ENCODE assay signal across 1 cellular context in genomic region chr19:41905273-41906002, GRCh38.
A peak's percentile ranks its signal among the peaks of the same experiment; 100 is the strongest.
TF ChIP-seq lines count a peak whose summit lies in the region.

No MANE protein-coding gene starts in this region.

TF ChIP-seq in HEK293, 187 proteins besides CTCF, POLR2A, EP300 and RAD21:
- no peak for TF ChIP-seq ZNF112 (tag by site-specific recombination; IDR thresholded peaks at IDR 0.05)
- 0 out of 2 replicates have a peak, but pooled peaks have one; percentile 21 for TF ChIP-seq ZNF600 (tag by site-specific recombination; IDR thresholded peaks at IDR 0.05)
- TF ChIP-seq ZNF792 (tag by site-specific recombination; IDR thresholded peaks at IDR 0.05) = no peak
- TF ChIP-seq ZNF16 (tag by site-specific recombination; IDR thresholded peaks at IDR 0.05; ENCODE audit: low read depth) = no peak
- peak; percentile 90 for TF ChIP-seq ZSCAN4 (tag by site-specific recombination; IDR thresholded peaks at IDR 0.05)
